In genomic region chr18:35136248-35136647, GRCh38 we compare ENCODE assay signal across 1 cellular context.
TF ChIP-seq lines count a peak whose summit lies in the region.

No MANE protein-coding gene starts in this region.

TF ChIP-seq in K562, 482 proteins besides CTCF, POLR2A, EP300 and RAD21 (continued from another document and continues in another):
- TF ChIP-seq SIN3B (IDR thresholded peaks at IDR 0.05; ENCODE audit: low read depth) (no peak), SNIP1 (IDR thresholded peaks at IDR 0.05; ENCODE audit: low read depth) (no peak), SRSF7 (optimal IDR thresholded peaks at IDR 0.05; ENCODE audit: low read depth, low read length) (no peak), IFI16 (CRISPR knock-in tag; IDR thresholded peaks at IDR 0.05) (no peak), HMGN3 (IDR thresholded peaks at IDR 0.05; ENCODE audit: borderline replicate concordance, extremely low read depth, insufficient read length, low read depth, low read length) (no peak), ATF4 (CRISPR knock-in tag; IDR thresholded peaks at IDR 0.05) (no peak), PTTG1 (tag; IDR thresholded peaks at IDR 0.05; ENCODE audit: low read depth) (no peak), PML (IDR thresholded peaks at IDR 0.05; ENCODE audit: low read length) (peak; percentile 61; the same call in 1 of the 2 replicates), CBX1 (IDR thresholded peaks at IDR 0.05; ENCODE audit: low read depth) (no peak), ZNF639 (CRISPR knock-in tag; conservative IDR thresholded peaks at IDR 0.05 in 1 of 2, IDR thresholded peaks at IDR 0.05 in 1 of 2) (no peak), CREBBP (IDR thresholded peaks at IDR 0.05; ENCODE audit: low read depth, low read length) (no peak), FOXM1 (IDR thresholded peaks at IDR 0.05; ENCODE audit: low read depth) (0 out of 2 replicates have a peak, but pooled peaks have one; percentile 13), FOXM1 (CRISPR knock-in tag; IDR thresholded peaks at IDR 0.05; ENCODE audit: low read depth) (no peak), CBX3 (IDR thresholded peaks at IDR 0.05; ENCODE audit: borderline replicate concordance in 1 of 2, low read length in 2 of 2) (no peak), ID3 (CRISPR knock-in tag; IDR thresholded peaks at IDR 0.05) (no peak), ID3 (tag; IDR thresholded peaks at IDR 0.05) (no peak), GATA2 (CRISPR knock-in tag; IDR thresholded peaks at IDR 0.05) (peak; percentile 65), GTF2E2 (tag; IDR thresholded peaks at IDR 0.05) (no peak), PHTF2 (CRISPR knock-in tag; IDR thresholded peaks at IDR 0.05) (no peak), AFF1 (IDR thresholded peaks at IDR 0.05; ENCODE audit: low read depth in 1 of 2, partially characterized antibody in 2 of 2) (no peak), ZNF263 (CRISPR knock-in tag; IDR thresholded peaks at IDR 0.05; ENCODE audit: borderline replicate concordance) (no peak), FOS (IDR thresholded peaks at IDR 0.05; ENCODE audit: extremely low read depth, insufficient read length) (peak; percentile 8), CBFA2T2 (conservative IDR thresholded peaks at IDR 0.05) (peak; percentile 79), ELF4 (CRISPR knock-in tag; IDR thresholded peaks at IDR 0.05) (no peak), ZNF740 (CRISPR knock-in tag; IDR thresholded peaks at IDR 0.05) (no peak), ZNF740 (tag; IDR thresholded peaks at IDR 0.05) (no peak), ARID1B (IDR thresholded peaks at IDR 0.05) (peak; percentile 96), ASH1L (IDR thresholded peaks at IDR 0.05; ENCODE audit: borderline replicate concordance, low read depth, partially characterized antibody) (no peak), TAF7 (tag; IDR thresholded peaks at IDR 0.05) (no peak), PHF21A (IDR thresholded peaks at IDR 0.05; ENCODE audit: borderline replicate concordance, low read depth) (no peak), RNF2 (IDR thresholded peaks at IDR 0.05) (no peak), ZNF707 (CRISPR knock-in tag; conservative IDR thresholded peaks at IDR 0.05) (no peak), ZNF445 (CRISPR knock-in tag; IDR thresholded peaks at IDR 0.05; ENCODE audit: low read depth) (no peak), ZBTB34 (CRISPR knock-in tag; IDR thresholded peaks at IDR 0.05) (no peak), BDP1 (IDR thresholded peaks at IDR 0.05; ENCODE audit: insufficient read depth, insufficient read length) (no peak), RAD51 (IDR thresholded peaks at IDR 0.05; ENCODE audit: borderline replicate concordance, low read depth) (no peak), KDM2B (CRISPR knock-in tag; IDR thresholded peaks at IDR 0.05) (no peak), ZC3H4 (CRISPR knock-in tag; IDR thresholded peaks at IDR 0.05; ENCODE audit: borderline replicate concordance) (no peak), ZNF699 (CRISPR knock-in tag; IDR thresholded peaks at IDR 0.05; ENCODE audit: insufficient replicate concordance) (no peak), ZNF316 (IDR thresholded peaks at IDR 0.05) (no peak), NFYB (IDR thresholded peaks at IDR 0.05; ENCODE audit: extremely low read depth, insufficient read length) (no peak), TEAD1 (CRISPR knock-in tag; IDR thresholded peaks at IDR 0.05) (peak in 1 of 2 experiments; percentile 28; a peak in 1 of 4 replicates), ARHGAP35 (IDR thresholded peaks at IDR 0.05; ENCODE audit: partially characterized antibody) (no peak), E4F1 (CRISPR knock-in tag; IDR thresholded peaks at IDR 0.05; ENCODE audit: borderline replicate concordance) (no peak), NONO (IDR thresholded peaks at IDR 0.05; ENCODE audit: low read depth in 2 of 2, low read length in 1 of 2) (no peak), PTBP1 (IDR thresholded peaks at IDR 0.05; ENCODE audit: low read depth, low read length) (no peak), PCBP1 (IDR thresholded peaks at IDR 0.05; ENCODE audit: low read depth, low read length, poor library complexity, severe bottlenecking) (no peak), ZNF253 (CRISPR knock-in tag; conservative IDR thresholded peaks at IDR 0.05) (no peak), KDM5B (IDR thresholded peaks at IDR 0.05; ENCODE audit: insufficient replicate concordance, low read depth, low read length) (no peak), EGR1 (conservative IDR thresholded peaks at IDR 0.05) (no peak), RFX7 (CRISPR knock-in tag; IDR thresholded peaks at IDR 0.05) (no peak), ELF2 (CRISPR knock-in tag; IDR thresholded peaks at IDR 0.05) (no peak), ZBTB49 (CRISPR knock-in tag; IDR thresholded peaks at IDR 0.05; ENCODE audit: borderline replicate concordance) (no peak), PRPF4 (IDR thresholded peaks at IDR 0.05; ENCODE audit: insufficient read depth, low read depth, low read length, poor library complexity, severe bottlenecking) (no peak), TSC22D4 (tag; IDR thresholded peaks at IDR 0.05) (no peak), MEIS2 (IDR thresholded peaks at IDR 0.05; ENCODE audit: partially characterized antibody) (peak; percentile 99), ETV6 (IDR thresholded peaks at IDR 0.05; ENCODE audit: borderline replicate concordance in 1 of 2, low read depth in 2 of 2, low read length in 1 of 2) (no peak), ETV6 (CRISPR knock-in tag; IDR thresholded peaks at IDR 0.05; ENCODE audit: borderline replicate concordance) (no peak), ZNF584 (CRISPR knock-in tag; IDR thresholded peaks at IDR 0.05; ENCODE audit: low read depth) (no peak), ZZZ3 (IDR thresholded peaks at IDR 0.05) (no peak), NFE2L1 (tag; IDR thresholded peaks at IDR 0.05; ENCODE audit: borderline replicate concordance, low read depth) (no peak), HMG20A (CRISPR knock-in tag; conservative IDR thresholded peaks at IDR 0.05) (no peak), CXXC5 (CRISPR knock-in tag; IDR thresholded peaks at IDR 0.05) (no peak), SLC30A9 (CRISPR knock-in tag; IDR thresholded peaks at IDR 0.05) (no peak), ZNF12 (CRISPR knock-in tag; IDR thresholded peaks at IDR 0.05) (no peak), ZBTB9 (CRISPR knock-in tag; IDR thresholded peaks at IDR 0.05) (0 out of 2 replicates have a peak, but pooled peaks have one; percentile 14)
